In genomic region chr12:98074286-98074685, GRCh38 we compare ENCODE assay signal across 9 cellular contexts.
"Had no signal": no experiment of that assay in that cellular context is flagged by ENCODE, and none has a peak within 500 bp of the region (broad histone marks: within the 10 kb centered on the region; RNA-seq: fewer than 3 reads in every experiment).

No MANE protein-coding gene starts in this region.

- H3K27ac ChIP-seq: GM23248 had no signal

- H3K9me3 ChIP-seq: HAP-1 had no signal

- ATAC-seq: GM23338, HCT116 had no signal

- DNase-seq: GM23248, GOT3, H7, H9, HCEC 1CT, HFFc6 had no signal

- H3K4me1 ChIP-seq: HAP-1 had no signal

- H3K36me3 ChIP-seq: HAP-1 had no signal

- H3K4me3 ChIP-seq: GM23248, GM23338, HAP-1 had no signal
